Comparison of ENCODE assay signal across 1 cellular context in the genomic region with DNA sequence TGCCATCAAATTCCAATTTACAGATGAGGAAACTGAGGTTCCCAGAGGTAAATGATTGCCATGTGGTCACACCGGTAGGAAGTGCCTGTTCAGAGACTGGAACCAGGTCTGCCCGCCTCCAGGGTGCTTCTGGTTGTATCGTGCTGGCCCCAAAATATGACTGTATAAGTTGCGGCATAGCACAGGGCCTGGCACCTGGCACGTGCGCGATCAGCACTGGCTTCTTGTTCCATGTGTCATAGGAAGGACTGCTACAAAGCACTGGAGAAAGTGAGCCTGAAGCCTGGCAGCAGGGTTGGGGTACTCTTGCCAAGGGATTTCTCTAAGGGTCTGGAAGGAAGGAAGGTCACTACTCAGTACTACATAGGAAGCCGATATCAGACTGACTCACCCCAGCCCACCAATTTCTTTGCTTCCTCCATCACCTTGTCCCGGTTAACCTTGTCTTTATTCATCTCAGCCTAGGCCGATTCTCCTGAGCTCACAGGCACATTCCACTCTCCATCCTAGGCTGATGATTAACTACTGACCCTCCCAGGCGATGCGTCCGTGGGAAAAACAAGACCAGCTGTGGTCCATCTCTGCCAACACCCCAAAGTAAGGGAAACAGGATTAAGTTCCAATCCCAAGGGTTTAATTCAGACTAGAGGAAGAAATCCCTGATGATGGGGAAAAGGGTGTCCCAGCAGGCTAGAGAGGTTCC.
TF ChIP-seq lines count a peak whose summit lies in the region.

No MANE protein-coding gene starts in this region.

TF ChIP-seq in H1, 55 proteins besides CTCF, POLR2A, EP300 and RAD21:
- TF ChIP-seq KDM5A (IDR thresholded peaks at IDR 0.05; ENCODE audit: low read length) (no peak), CREB1 (IDR thresholded peaks at IDR 0.05) (no peak), NRF1 (IDR thresholded peaks at IDR 0.05; ENCODE audit: low read depth, low read length) (no peak), SAP30 (IDR thresholded peaks at IDR 0.05; ENCODE audit: insufficient read depth, insufficient replicate concordance, low read length) (no peak)
